25 cellular contexts compared by ENCODE assay signal in the genomic region with DNA sequence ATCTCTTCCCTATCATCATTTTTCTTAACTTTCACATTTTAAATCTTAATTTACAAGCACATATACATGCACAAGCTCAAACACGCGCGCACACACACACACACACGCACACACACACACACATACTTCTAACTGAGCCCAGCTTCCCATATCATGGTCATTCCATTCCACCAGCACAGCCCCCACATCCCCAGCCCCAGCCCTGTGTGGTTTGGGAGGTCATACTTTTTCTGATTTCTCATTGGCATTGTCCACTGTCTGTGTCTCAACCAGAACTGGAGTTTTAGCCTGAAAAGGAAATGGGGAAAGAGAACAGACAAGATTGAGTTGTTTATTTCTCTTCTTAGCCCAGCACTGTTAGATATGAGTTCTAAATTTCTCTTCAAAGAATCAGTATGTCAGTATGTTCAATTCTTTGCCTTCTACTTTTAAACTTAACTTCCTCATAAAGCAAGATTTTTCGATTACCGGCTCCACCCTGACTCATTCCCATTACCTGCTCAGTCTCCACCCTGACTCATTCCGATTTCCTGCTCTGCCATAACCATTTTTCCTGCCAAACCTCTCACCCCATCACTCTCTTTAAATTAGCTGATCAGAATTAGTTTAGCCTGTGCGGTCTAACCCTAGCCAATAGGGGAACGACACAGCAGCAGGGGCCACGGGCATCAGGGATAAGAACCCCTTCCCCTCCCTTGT. TPM values are rescaled to one million over a fixed set of nuclear protein-coding genes. Genes with fewer than 3 reads are reported as not detected.
A peak's percentile ranks its signal among the peaks of the same experiment; 100 is the strongest.
DNase-seq lines count a peak whose midpoint lies in the region; FAIRE-seq and TF ChIP-seq lines count a peak whose summit lies in the region.
"Had no signal": no experiment of that assay in that cellular context is flagged by ENCODE, and none has a peak within 500 bp of the region (broad histone marks: within the 10 kb centered on the region; RNA-seq: fewer than 3 reads in every experiment).

No MANE protein-coding gene starts in this region.

- H3K9me3 Mint-ChIP-seq in astrocyte (ENCODE audit: unreplicated experiment): peaks cover 3% of the 10 kb centered on the region
- H3K9me3 Mint-ChIP-seq: CD8-positive, alpha-beta T cell; HFFc6 had no signal

- H3K4me3 Mint-ChIP-seq in astrocyte (ENCODE audit: unreplicated experiment): no peak overlapping the region
- H3K4me3 Mint-ChIP-seq: CD8-positive, alpha-beta T cell; HFFc6 had no signal

- H3K4me1 Mint-ChIP-seq in astrocyte (ENCODE audit: low read depth, unreplicated experiment): peaks cover 9% of the 10 kb centered on the region
- H3K4me1 Mint-ChIP-seq: CD14-positive monocyte had no signal

- FAIRE-seq in astrocyte (lab: Jason Lieb, UNC): no peak
- FAIRE-seq: A549, D721Med, GM12892, GM19239, H1, HepG2, HTR-8/SVneo had no signal

- TF ChIP-seq EP300 in esophagus muscularis mucosa (IDR thresholded peaks at IDR 0.05): no peak

- DNase-seq in ELR (ENCODE audit: low read depth) (peak; percentile 5), HT1080 (ENCODE audit: low read depth) (peak; percentile 81), astrocyte (ENCODE audit: low read depth) (peak; percentile 8), esophagus muscularis mucosa (ENCODE audit: extremely low spot score) (peak; percentile 50), NOMO-1 treated with DMSO at 0.1 percent for 48 hours (lab: John Stamatoyannopoulos, UW; ENCODE audit: unreplicated experiment) (no peak), GM13977 (ENCODE audit: low spot score) (no peak)
- DNase-seq in stimulated activated naive CD4-positive, alpha-beta T cell (lab: John Stamatoyannopoulos, UW): no peak
- DNase-seq: CD8-positive, alpha-beta T cell; COR-L47; DMS153; DMS79 treated with DMSO at 0.1 percent for 48 hours; EL; GDM1; HFFc6 had no signal

- TF ChIP-seq CTCF in astrocyte (IDR thresholded peaks at IDR 0.05; ENCODE audit: insufficient read depth, low read depth, low read length) (no peak), esophagus muscularis mucosa (IDR thresholded peaks at IDR 0.05) (no peak), GM13977 (IDR thresholded peaks at IDR 0.05; ENCODE audit: extremely low read depth, insufficient read depth, missing control alignments) (no peak)

- peak overlapping the region; percentile 15 for H3K4me2 ChIP-seq in astrocyte (ENCODE audit: low read length)
- H3K4me2 ChIP-seq: A549 had no signal

- H2AFZ ChIP-seq in astrocyte (ENCODE audit: low read depth, low read length): no peak overlapping the region

- peaks cover 11% of the 10 kb centered on the region for H3K27me3 Mint-ChIP-seq in astrocyte (ENCODE audit: low read depth, unreplicated experiment)

- no peak overlapping the region for H3K4me3 ChIP-seq in astrocyte (ENCODE audit: insufficient read depth, low read depth, low read length)
- H3K4me3 ChIP-seq in esophagus muscularis mucosa: no peak overlapping the region
- H3K4me3 ChIP-seq: A549, HAP-1 had no signal

- no peaks in the 10 kb centered on the region for H4K20me1 ChIP-seq in astrocyte (ENCODE audit: insufficient read depth, low read length)

- no peaks in the 10 kb centered on the region for H3K79me2 ChIP-seq in astrocyte (ENCODE audit: insufficient read depth, low read length)

- 82% methylated on average over 10 of the region's 10 CpGs for WGBS in esophagus muscularis mucosa

- H3K27me3 ChIP-seq in astrocyte (ENCODE audit: insufficient read depth, low read length): no peaks in the 10 kb centered on the region
- peaks cover 0 to 8% (median 0%) of the 10 kb centered on the region in 4 donors for H3K27me3 ChIP-seq in esophagus muscularis mucosa

- H3K36me3 ChIP-seq in astrocyte (ENCODE audit: insufficient read depth, low read length): no peaks in the 10 kb centered on the region
- no peaks in the 10 kb centered on the region for H3K36me3 ChIP-seq in esophagus muscularis mucosa
- H3K36me3 ChIP-seq: HAP-1 had no signal

- no peaks in the 10 kb centered on the region for H3K36me3 Mint-ChIP-seq in astrocyte (ENCODE audit: low read depth, unreplicated experiment)
- H3K36me3 Mint-ChIP-seq: CD14-positive monocyte; CD8-positive, alpha-beta T cell had no signal

- H3K9me3 ChIP-seq in astrocyte (ENCODE audit: insufficient read depth, low read depth, low read length): no peaks in the 10 kb centered on the region
- H3K9me3 ChIP-seq in esophagus muscularis mucosa: no peaks in the 10 kb centered on the region
- H3K9me3 ChIP-seq: A549, HAP-1 had no signal

- no peak overlapping the region for H3K9ac ChIP-seq in astrocyte (ENCODE audit: low read length)

- intact Hi-C loops in esophagus muscularis mucosa (cut with DNase I): no loop called here

- H3K27ac Mint-ChIP-seq in astrocyte (ENCODE audit: unreplicated experiment): no peak overlapping the region
- H3K27ac Mint-ChIP-seq: CD14-positive monocyte; CD8-positive, alpha-beta T cell; HFFc6 had no signal

- H3K27ac ChIP-seq in astrocyte (ENCODE audit: low read depth, low read length) (no peak overlapping the region), esophagus muscularis mucosa (replicated peaks in 1 of 4) (no peak overlapping the region)
- H3K27ac ChIP-seq: A549 had no signal

- in situ Hi-C loops in GM13977 (cut with MboI; ENCODE audit: low pct_unique_long_range_greater_than_20kb, low sequenced_read_pairs, unreplicated experiment): no loop called here

- TF ChIP-seq POLR2A in esophagus muscularis mucosa (IDR thresholded peaks at IDR 0.05; ENCODE audit: low read depth): no peak

- no peaks in the 10 kb centered on the region for H3K4me1 ChIP-seq in astrocyte (ENCODE audit: insufficient read depth, low read length)
- H3K4me1 ChIP-seq in esophagus muscularis mucosa: no peaks in the 10 kb centered on the region
- H3K4me1 ChIP-seq: A549, HAP-1 had no signal

RNA-seq across cellular contexts. Expression of a gene that starts 6.4 kb away (rescaled TPM):
- 0.50 and 0.57 TPM in 2 replicates for total RNA-seq in HT1080 (2014; rRNA removed; shearing (Covaris generic))
- polyA plus RNA-seq in HT1080 (2015; cell fraction: cytosol; rRNA removed): 0.43 and 0.56 TPM in 2 replicates
- polyA plus RNA-seq in HT1080 (2015; cell fraction: nucleus; rRNA removed): 0.85 TPM in 1 of 2 replicates, not detected in the other
- total RNA-seq in astrocyte (not detected in 2 replicates), esophagus muscularis mucosa (not detected)
- total RNA-seq: CD8-positive, alpha-beta T cell; H1; HepG2; HFFc6 had no signal
- polyA plus RNA-seq: A549, AG04450, BJ, CD14-positive monocyte, H1, HepG2 had no signal

RNA-seq across cellular contexts. Expression of a gene that starts 21.4 kb away (rescaled TPM):
- not detected in 2 replicates for total RNA-seq in HT1080 (2014; rRNA removed; shearing (Covaris generic))
- polyA plus RNA-seq in HT1080 (2015; cell fraction: cytosol; rRNA removed): not detected in 2 replicates
- not detected in 2 replicates for polyA plus RNA-seq in HT1080 (2015; cell fraction: nucleus; rRNA removed)
- total RNA-seq in astrocyte (not detected in 2 replicates), esophagus muscularis mucosa (not detected)
- total RNA-seq: CD8-positive, alpha-beta T cell; H1; HepG2; HFFc6 had no signal
- polyA plus RNA-seq: A549, AG04450, BJ, CD14-positive monocyte, H1, HepG2 had no signal

RNA-seq across cellular contexts. Expression of a gene that starts 35.3 kb away (rescaled TPM):
- total RNA-seq in HT1080 (2014; rRNA removed; shearing (Covaris generic)): not detected in 2 replicates
- polyA plus RNA-seq in HT1080 (2015; cell fraction: cytosol; rRNA removed): not detected in 2 replicates
- polyA plus RNA-seq in HT1080 (2015; cell fraction: nucleus; rRNA removed): not detected in 2 replicates
- total RNA-seq in astrocyte (not detected in 2 replicates), esophagus muscularis mucosa (not detected)
- total RNA-seq: CD8-positive, alpha-beta T cell; H1; HepG2; HFFc6 had no signal
- polyA plus RNA-seq: A549, AG04450, BJ, CD14-positive monocyte, H1, HepG2 had no signal

RNA-seq across cellular contexts. Expression of a gene that starts 44.9 kb away (rescaled TPM):
- 78.3 and 87.2 TPM in 2 replicates for total RNA-seq in HT1080 (2014; rRNA removed; shearing (Covaris generic))
- 38.0 and 43.7 TPM in 2 replicates for polyA plus RNA-seq in HT1080 (2015; cell fraction: cytosol; rRNA removed)
- polyA plus RNA-seq in HT1080 (2015; cell fraction: nucleus; rRNA removed): 44.8 and 46.6 TPM in 2 replicates
- total RNA-seq in astrocyte (22.9 and 25.5 TPM in 2 replicates), esophagus muscularis mucosa (10 to 100 TPM in 3 of 4 donors, 1 to 10 TPM in 1; 9.6 to 20.7 (median 15.5) TPM)

RNA-seq across cellular contexts. Expression of a gene that starts 45.4 kb away (rescaled TPM):
- total RNA-seq in HT1080 (2014; rRNA removed; shearing (Covaris generic)): 22.5 and 31.4 TPM in 2 replicates
- 25.7 and 28.5 TPM in 2 replicates for polyA plus RNA-seq in HT1080 (2015; cell fraction: cytosol; rRNA removed)
- polyA plus RNA-seq in HT1080 (2015; cell fraction: nucleus; rRNA removed): 93.9 and 99.6 TPM in 2 replicates
- total RNA-seq in astrocyte (4.6 and 4.8 TPM in 2 replicates), esophagus muscularis mucosa (10 to 100 TPM; 22.9 to 37.9 (median 30.1) TPM)

Comparison
In these comparisons a context has a peak if more than half of its experiments do, and no peak if none do; other contexts are left out.
1. DNase-seq: peak in ELR (single experiment), HT1080 (single experiment), astrocyte (single experiment) and esophagus muscularis mucosa (single experiment); none in stimulated activated naive CD4-positive, alpha-beta T cell (0 of 6), NOMO-1 treated with DMSO at 0.1 percent for 48 hours (single experiment) and GM13977 (single experiment).